13 cellular contexts compared by ENCODE assay signal in the genomic region with DNA sequence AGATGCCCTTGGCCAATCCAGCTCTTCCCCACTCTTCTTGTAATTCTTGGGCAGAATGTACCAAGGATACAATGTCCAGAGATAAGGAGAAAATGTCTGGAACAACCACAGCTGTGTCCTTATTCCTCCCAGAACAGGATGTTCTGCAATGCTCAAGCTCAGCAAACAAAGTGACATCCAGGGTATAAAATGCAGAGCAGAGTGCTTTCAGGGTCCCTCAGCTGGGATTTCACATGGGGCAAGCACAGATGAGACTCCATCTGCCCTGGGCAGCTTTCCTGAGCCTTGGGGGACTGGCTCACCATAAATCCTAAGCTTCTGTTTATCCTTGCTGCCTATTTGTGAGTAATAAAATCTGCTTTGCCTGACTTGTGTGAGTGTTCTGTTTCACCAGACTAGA.
DNase-seq lines count a peak whose midpoint lies in the region; ATAC-seq and TF ChIP-seq lines count a peak whose summit lies in the region.
"Had no signal": no experiment of that assay in that cellular context is flagged by ENCODE, and none has a peak within 500 bp of the region (broad histone marks: within the 10 kb centered on the region; RNA-seq: fewer than 3 reads in every experiment).

No MANE protein-coding gene starts in this region.

- H3K4me1 Mint-ChIP-seq in effector memory CD8-positive, alpha-beta T cell (ENCODE audit: low read depth in 2 of 2) = no peaks in the 10 kb centered on the region
- peaks cover 28% of the 10 kb centered on the region for H3K4me1 Mint-ChIP-seq in type B pancreatic cell (ENCODE audit: unreplicated experiment)

- no peaks in the 10 kb centered on the region for H3K27me3 ChIP-seq in BE2C

- H3K4me3 ChIP-seq in foreskin fibroblast (ENCODE audit: low read depth in 1 of 2, low read length in 2 of 2) (no peak overlapping the region), urinary bladder (ENCODE audit: low read depth, low read length) (no peak overlapping the region), BE2C (ENCODE audit: low read depth, low read length) (no peak overlapping the region)

- H3K27me3 Mint-ChIP-seq in effector memory CD8-positive, alpha-beta T cell = peaks cover 10 to 30% of the 10 kb centered on the region in 2 donors
- no peaks in the 10 kb centered on the region for H3K27me3 Mint-ChIP-seq in type B pancreatic cell

- peaks cover 4% of the 10 kb centered on the region in 2 donors for H3K9me3 Mint-ChIP-seq in effector memory CD8-positive, alpha-beta T cell
- peaks cover 13% of the 10 kb centered on the region for H3K9me3 Mint-ChIP-seq in type B pancreatic cell

- TF ChIP-seq CTCF in foreskin fibroblast (IDR thresholded peaks at IDR 0.05; ENCODE audit: low read depth, low read length) (no peak), omental fat pad (IDR thresholded peaks at IDR 0.05) (no peak), BE2C (IDR thresholded peaks at IDR 0.05; ENCODE audit: low read depth, low read length) (no peak), type B pancreatic cell (conservative IDR thresholded peaks at IDR 0.05) (no peak)

- H3K27ac ChIP-seq in urinary bladder (ENCODE audit: low read depth) = peak overlapping the region; percentile 56
- H3K27ac ChIP-seq: 22Rv1 had no signal

- H3K9me3 ChIP-seq in BE2C = no peaks in the 10 kb centered on the region

- peak; percentile 56 for DNase-seq in DMS 273 (lab: John Stamatoyannopoulos, UW; ENCODE audit: unreplicated experiment)
- DNase-seq in DMS 273 treated with DMSO at 0.1 percent for 48 hours (lab: John Stamatoyannopoulos, UW) = no peak
- DNase-seq in foreskin fibroblast = peak; percentile 64 to 82
- DNase-seq in omental fat pad (ENCODE audit: low spot score) = no peak
- no peak for DNase-seq in BE2C
- no peak for DNase-seq in effector memory CD8-positive, alpha-beta T cell
- no peak for DNase-seq in type B pancreatic cell (ENCODE audit: extremely low spot score, unreplicated experiment)
- DNase-seq: activated T-cell treated with anti-CD3 and anti-CD28 coated beads, Interleukin-2, amount 50 U/mL, for 1 hour; DMS153; mesendoderm; stimulated activated CD4-positive, alpha-beta T cell treated with anti-CD3 and anti-CD28 coated beads, Interleukin-12 subunit alpha, Interleukin-12 subunit beta, amount 100 ng/mL, for 4 hours had no signal

- no peaks in the 10 kb centered on the region for H3K4me1 ChIP-seq in urinary bladder (ENCODE audit: insufficient read depth)
- H3K4me1 ChIP-seq in BE2C = no peaks in the 10 kb centered on the region

- H3K36me3 Mint-ChIP-seq in effector memory CD8-positive, alpha-beta T cell (ENCODE audit: insufficient read depth) = no peaks in the 10 kb centered on the region
- H3K36me3 Mint-ChIP-seq in type B pancreatic cell = peaks cover 5% of the 10 kb centered on the region

- no peak overlapping the region for H3K4me3 Mint-ChIP-seq in effector memory CD8-positive, alpha-beta T cell
- no peak overlapping the region for H3K4me3 Mint-ChIP-seq in type B pancreatic cell

- ATAC-seq in omental fat pad (ENCODE audit: low FRiP score) = peak; percentile 41
- ATAC-seq in effector memory CD8-positive, alpha-beta T cell (replicated peaks) = no peak

- no peak overlapping the region for H3K27ac Mint-ChIP-seq in effector memory CD8-positive, alpha-beta T cell
- H3K27ac Mint-ChIP-seq in type B pancreatic cell = no peak overlapping the region

- H3K36me3 ChIP-seq in urinary bladder (ENCODE audit: insufficient read depth) (no peaks in the 10 kb centered on the region), BE2C (no peaks in the 10 kb centered on the region)

Comparison
In these comparisons a context has a peak if more than half of its experiments do, and no peak if none do; other contexts are left out.
1. DNase-seq: peak in DMS 273 (single experiment) and foreskin fibroblast (2 of 2); none in DMS 273 treated with DMSO at 0.1 percent for 48 hours (single experiment), omental fat pad (single experiment), BE2C (single experiment), effector memory CD8-positive, alpha-beta T cell (0 of 3) and type B pancreatic cell (single experiment).